ENCODE assay signal across 22 cellular contexts in genomic region chr7:135899458-135899857, GRCh38.
"Had no signal": no experiment of that assay in that cellular context is flagged by ENCODE, and none has a peak within 500 bp of the region (broad histone marks: within the 10 kb centered on the region; RNA-seq: fewer than 3 reads in every experiment).

No MANE protein-coding gene starts in this region.

- H3K9me3 ChIP-seq: colonic mucosa, esophagus squamous epithelium, gastrocnemius medialis, heart left ventricle, left lung, lower lobe of right lung, mucosa of descending colon had no signal

- H3K4me1 Mint-ChIP-seq: mesothelial cell of epicardium had no signal

- H2AFZ ChIP-seq: hepatocyte had no signal

- H3K27ac Mint-ChIP-seq: dendritic cell treated with granulocyte-macrophage colony-stimulating factor and Interleukin-4, amounts not matched to agents 40 ng/mL and 50 ng/mL, for 4 days; endodermal cell; mesothelial cell of epicardium had no signal

- H3K4me3 Mint-ChIP-seq: dendritic cell treated with granulocyte-macrophage colony-stimulating factor and Interleukin-4, amounts not matched to agents 40 ng/mL and 50 ng/mL, for 4 days; effector memory CD8-positive, alpha-beta T cell; endodermal cell; mesothelial cell of epicardium had no signal

- DNase-seq: colonic mucosa; cortex of kidney; effector CD8-positive, alpha-beta T cell; effector memory CD8-positive, alpha-beta T cell; endodermal cell; esophagus squamous epithelium; foreskin fibroblast; foreskin melanocyte; gastrocnemius medialis; heart left ventricle; hypothalamus; left cardiac atrium; left lung; left ventricle myocardium superior; lower lobe of right lung; mucosa of descending colon had no signal

- H3K36me3 Mint-ChIP-seq: mesothelial cell of epicardium had no signal

- H3K9me3 Mint-ChIP-seq: dendritic cell treated with granulocyte-macrophage colony-stimulating factor and Interleukin-4, amounts not matched to agents 40 ng/mL and 50 ng/mL, for 4 days; effector memory CD8-positive, alpha-beta T cell; endodermal cell; immature natural killer cell had no signal

- H3K36me3 ChIP-seq: colonic mucosa, esophagus squamous epithelium, gastrocnemius medialis, heart left ventricle, left lung, lower lobe of right lung had no signal

- H3K4me2 ChIP-seq: hepatocyte had no signal

- H3K4me1 ChIP-seq: colonic mucosa, esophagus squamous epithelium, gastrocnemius medialis, heart left ventricle, left lung, lower lobe of right lung had no signal

- H3K4me3 ChIP-seq: colonic mucosa, esophagus squamous epithelium, gastrocnemius medialis, heart left ventricle, hepatocyte, left lung, lower lobe of right lung, mucosa of descending colon had no signal

- H3K27ac ChIP-seq: colonic mucosa, epithelial cell of prostate, esophagus squamous epithelium, gastrocnemius medialis, heart left ventricle, hepatocyte, left lung, lower lobe of right lung had no signal

- H3K27me3 ChIP-seq: colonic mucosa, esophagus squamous epithelium, gastrocnemius medialis, heart left ventricle, hepatocyte, left lung had no signal

- H3K27me3 Mint-ChIP-seq: dendritic cell treated with granulocyte-macrophage colony-stimulating factor and Interleukin-4, amounts not matched to agents 40 ng/mL and 50 ng/mL, for 4 days; effector memory CD8-positive, alpha-beta T cell had no signal

- ATAC-seq: esophagus mucosa, gastrocnemius medialis, heart left ventricle, left cardiac atrium, left lung, left ventricle myocardium superior, lower lobe of right lung, mucosa of descending colon had no signal
